In the genomic region with DNA sequence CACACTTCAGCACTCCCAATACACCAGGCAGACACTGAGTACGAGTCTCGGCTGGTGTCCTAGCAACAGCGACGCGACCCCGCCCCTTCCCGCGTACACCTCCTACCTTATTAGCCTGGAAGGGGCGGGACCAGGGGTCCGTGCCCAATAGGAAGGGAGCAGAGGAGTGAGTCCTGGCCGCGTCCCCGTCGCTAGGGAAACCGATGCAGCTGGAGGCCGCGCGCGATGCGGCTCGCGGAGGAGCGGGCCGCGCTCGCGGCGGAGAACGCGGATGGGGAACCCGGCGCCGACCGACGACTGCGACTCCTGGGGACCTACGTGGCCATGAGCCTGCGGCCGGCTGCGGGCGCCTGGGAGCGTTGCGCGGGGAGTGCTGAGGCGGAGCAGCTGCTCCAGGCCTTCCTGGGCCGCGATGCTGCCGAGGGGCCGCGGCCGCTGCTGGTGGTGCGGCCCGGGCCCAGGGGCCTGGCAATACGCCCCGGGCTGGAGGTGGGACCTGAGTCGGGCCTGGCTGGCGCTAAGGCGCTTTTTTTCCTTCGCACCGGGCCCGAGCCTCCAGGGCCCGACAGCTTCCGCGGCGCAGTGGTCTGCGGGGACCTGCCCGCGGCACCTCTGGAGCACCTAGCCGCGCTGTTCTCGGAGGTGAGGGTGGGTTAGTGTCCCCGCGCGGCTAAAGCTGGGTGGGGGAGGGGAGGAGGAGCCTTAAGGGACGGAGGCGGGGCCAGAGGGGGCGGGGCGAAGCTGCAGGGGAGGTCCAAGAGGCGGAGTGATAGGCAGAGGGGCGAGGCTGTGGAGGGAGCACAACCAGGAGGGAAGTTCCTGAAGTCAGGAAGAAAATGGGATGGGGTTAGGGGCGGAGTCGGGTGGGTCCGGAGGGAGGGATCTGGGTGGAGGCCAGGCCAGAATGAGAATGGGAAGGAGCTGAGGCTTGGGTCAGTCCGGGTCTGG, we compare ENCODE assay signal across 8 cellular contexts. TPM values are rescaled to one million over a fixed set of nuclear protein-coding genes. Genes with fewer than 3 reads are reported as not detected.
A peak's percentile ranks its signal among the peaks of the same experiment; 100 is the strongest.
DNase-seq lines count a peak whose midpoint lies in the region; ATAC-seq, FAIRE-seq and TF ChIP-seq lines count a peak whose summit lies in the region.

A gene with protein sequence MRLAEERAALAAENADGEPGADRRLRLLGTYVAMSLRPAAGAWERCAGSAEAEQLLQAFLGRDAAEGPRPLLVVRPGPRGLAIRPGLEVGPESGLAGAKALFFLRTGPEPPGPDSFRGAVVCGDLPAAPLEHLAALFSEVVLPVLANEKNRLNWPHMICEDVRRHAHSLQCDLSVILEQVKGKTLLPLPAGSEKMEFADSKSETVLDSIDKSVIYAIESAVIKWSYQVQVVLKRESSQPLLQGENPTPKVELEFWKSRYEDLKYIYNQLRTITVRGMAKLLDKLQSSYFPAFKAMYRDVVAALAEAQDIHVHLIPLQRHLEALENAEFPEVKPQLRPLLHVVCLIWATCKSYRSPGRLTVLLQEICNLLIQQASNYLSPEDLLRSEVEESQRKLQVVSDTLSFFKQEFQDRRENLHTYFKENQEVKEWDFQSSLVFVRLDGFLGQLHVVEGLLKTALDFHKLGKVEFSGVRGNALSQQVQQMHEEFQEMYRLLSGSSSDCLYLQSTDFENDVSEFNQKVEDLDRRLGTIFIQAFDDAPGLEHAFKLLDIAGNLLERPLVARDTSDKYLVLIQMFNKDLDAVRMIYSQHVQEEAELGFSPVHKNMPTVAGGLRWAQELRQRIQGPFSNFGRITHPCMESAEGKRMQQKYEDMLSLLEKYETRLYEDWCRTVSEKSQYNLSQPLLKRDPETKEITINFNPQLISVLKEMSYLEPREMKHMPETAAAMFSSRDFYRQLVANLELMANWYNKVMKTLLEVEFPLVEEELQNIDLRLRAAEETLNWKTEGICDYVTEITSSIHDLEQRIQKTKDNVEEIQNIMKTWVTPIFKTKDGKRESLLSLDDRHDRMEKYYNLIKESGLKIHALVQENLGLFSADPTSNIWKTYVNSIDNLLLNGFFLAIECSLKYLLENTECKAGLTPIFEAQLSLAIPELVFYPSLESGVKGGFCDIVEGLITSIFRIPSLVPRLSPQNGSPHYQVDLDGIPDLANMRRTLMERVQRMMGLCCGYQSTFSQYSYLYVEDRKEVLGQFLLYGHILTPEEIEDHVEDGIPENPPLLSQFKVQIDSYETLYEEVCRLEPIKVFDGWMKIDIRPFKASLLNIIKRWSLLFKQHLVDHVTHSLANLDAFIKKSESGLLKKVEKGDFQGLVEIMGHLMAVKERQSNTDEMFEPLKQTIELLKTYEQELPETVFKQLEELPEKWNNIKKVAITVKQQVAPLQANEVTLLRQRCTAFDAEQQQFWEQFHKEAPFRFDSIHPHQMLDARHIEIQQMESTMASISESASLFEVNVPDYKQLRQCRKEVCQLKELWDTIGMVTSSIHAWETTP (N-terminal part only) (plus strand): TSS at position 197 of the 948 bp plus-strand sequence. CDS start 29 bp downstream, at position 226.

- H3K4me3 ChIP-seq in A673 (ENCODE audit: low read depth, low read length, poor library complexity, severe bottlenecking) = peak within 1 kb of the TSS; percentile 79
- H3K4me3 ChIP-seq in right atrium auricular region = peak within 1 kb of the TSS; percentile 49 to 73
- peak within 1 kb of the TSS; percentile 42 to 90 (median 77) for H3K4me3 ChIP-seq in pancreas

- WGBS in pancreas, 2 donors = 1 to 2% methylated on average over 65 to 84 of the region's 84 CpGs

- POLR2A ChIA-PET in A673 (lab: Charles Lee; ENCODE audit: low non-redundant PET) = interaction anchor here (0.5 kb wide), 1 partner anchor 23 kb away, joined by 3 read pairs; no protein-coding TSS in a partner anchor

- no peak for FAIRE-seq in pancreas (lab: Jason Lieb, UNC)

- peak; percentile 20 for ATAC-seq in activated naive CD8-positive, alpha-beta T cell treated with anti-CD3 and anti-CD28 coated beads, Interleukin-2, amount 50 U/mL, for 24 hours
- ATAC-seq in pancreas (peak; percentile 97 to 99 (median 99)), HG03439 (IDR thresholded peaks at IDR 0.05; ENCODE audit: unreplicated experiment) (no peak)

- no peaks in the 10 kb centered on the region for H3K36me3 ChIP-seq in A673 (ENCODE audit: insufficient read depth, low read length, poor library complexity, severe bottlenecking)
- H3K36me3 ChIP-seq in right atrium auricular region = no peaks in the 10 kb centered on the region
- no peaks in the 10 kb centered on the region for H3K36me3 ChIP-seq in pancreas

- intact Hi-C loops in A673 (cut with micrococcal nuclease; ENCODE audit: unreplicated experiment) = loop anchor here (5.0 kb wide), 1 partner anchor 81 kb away; no protein-coding TSS in a partner anchor
- intact Hi-C loops in pancreas (cut with DNase I) = no loop called here

- no peaks in the 10 kb centered on the region for H3K4me1 Mint-ChIP-seq in activated naive CD8-positive, alpha-beta T cell treated with anti-CD3 and anti-CD28 coated beads, Interleukin-2, amount 50 U/mL, for 24 hours

- BruUV-seq in A673 (replicated peaks; lab: Mats Ljungman, UMichigan) = no TSS peak

- peak; percentile 99 for DNase-seq in A673 (ENCODE audit: low spot score)
- peak; percentile 94 for DNase-seq in KBM-7
- DNase-seq in activated naive CD8-positive, alpha-beta T cell treated with anti-CD3 and anti-CD28 coated beads, Interleukin-2, amount 50 U/mL, for 24 hours = peak; percentile 3
- DNase-seq in right atrium auricular region (ENCODE audit: low spot score) = peak; percentile 97
- peak; percentile 95 to 100 (median 99) for DNase-seq in pancreas
- no peak for DNase-seq in cortex of kidney (lab: John Stamatoyannopoulos, UW)
- DNase-seq in NCI-H2196 treated with DMSO at 0.1 percent for 48 hours (lab: John Stamatoyannopoulos, UW; ENCODE audit: unreplicated experiment) = no peak

- H3K4me1 ChIP-seq in A673 (ENCODE audit: insufficient read depth, low read length, poor library complexity, severe bottlenecking) (no peaks in the 10 kb centered on the region), right atrium auricular region (peaks cover 0 to 18% of the 10 kb centered on the region in 2 donors), pancreas (peaks cover 0 to 4% (median 0%) of the 10 kb centered on the region in 3 donors)

- CTCF ChIA-PET in A673 (lab: Charles Lee) = interaction anchor here (1.3 kb wide), 1 partner anchor 46 kb away, joined by 4 read pairs; no protein-coding TSS in a partner anchor

- H3K27me3 Mint-ChIP-seq in activated naive CD8-positive, alpha-beta T cell treated with anti-CD3 and anti-CD28 coated beads, Interleukin-2, amount 50 U/mL, for 24 hours = peaks cover 15% of the 10 kb centered on the region

- TF ChIP-seq CTCF in A673 (conservative IDR thresholded peaks at IDR 0.05; ENCODE audit: low read depth, low read length) (no peak), right atrium auricular region (IDR thresholded peaks at IDR 0.05) (no peak), pancreas (IDR thresholded peaks at IDR 0.05) (no peak)

- no peak within 1 kb of the TSS for H3K27ac Mint-ChIP-seq in activated naive CD8-positive, alpha-beta T cell treated with anti-CD3 and anti-CD28 coated beads, Interleukin-2, amount 50 U/mL, for 24 hours

- in situ Hi-C loops in KBM-7 (cut with MboI; ENCODE audit: low pct_unique_long_range_greater_than_20kb, low sequenced_read_pairs) = no loop called here

- H3K9me3 ChIP-seq in A673 (ENCODE audit: low read depth, low read length, poor library complexity, severe bottlenecking) (no peaks in the 10 kb centered on the region), right atrium auricular region (no peaks in the 10 kb centered on the region), pancreas (no peaks in the 10 kb centered on the region)

- H3K27me3 ChIP-seq in A673 (replicated peaks; ENCODE audit: insufficient read depth, low read depth, low read length, poor library complexity) (no peaks in the 10 kb centered on the region), right atrium auricular region (no peaks in the 10 kb centered on the region), pancreas (no peaks in the 10 kb centered on the region)

- peaks cover 15% of the 10 kb centered on the region for H3K9me3 Mint-ChIP-seq in activated naive CD8-positive, alpha-beta T cell treated with anti-CD3 and anti-CD28 coated beads, Interleukin-2, amount 50 U/mL, for 24 hours

- H3K27ac ChIP-seq in A673 (ENCODE audit: low read depth, low read length, poor library complexity, severe bottlenecking) (peak within 1 kb of the TSS; percentile 74), right atrium auricular region (peak within 1 kb of the TSS; percentile 62 to 84), pancreas (peak within 1 kb of the TSS; percentile 76 to 96 (median 82))

- H3K4me3 Mint-ChIP-seq in activated naive CD8-positive, alpha-beta T cell treated with anti-CD3 and anti-CD28 coated beads, Interleukin-2, amount 50 U/mL, for 24 hours = no peak within 1 kb of the TSS

- no peaks in the 10 kb centered on the region for H3K36me3 Mint-ChIP-seq in activated naive CD8-positive, alpha-beta T cell treated with anti-CD3 and anti-CD28 coated beads, Interleukin-2, amount 50 U/mL, for 24 hours (ENCODE audit: low read depth)

RNA-seq across cellular contexts. Expression of the gene that starts here (rescaled TPM):
- total RNA-seq in A673 (2021) (6.2 and 6.6 TPM in 2 replicates), right atrium auricular region (under 1 TPM in 1 of 2 donors, not detected in 1; 0.63 TPM), pancreas (1 to 10 TPM in 5 of 6 donors, under 1 TPM in 1; 0.56 to 2.4 (median 1.3) TPM)
- 1 to 10 TPM in 1 of 2 donors, under 1 TPM in 1; 0.53 to 2.1 TPM for polyA plus RNA-seq in pancreas

Comparison
In these comparisons a context has a peak if more than half of its experiments do, and no peak if none do; other contexts are left out.
1. Peak in DNase-seq, H3K4me3 ChIP-seq and H3K27ac ChIP-seq in right atrium auricular region; RNA of the gene not detected or under 1 TPM.
2. DNase-seq: peak in A673 (single experiment), KBM-7 (single experiment), activated naive CD8-positive, alpha-beta T cell treated with anti-CD3 and anti-CD28 coated beads, Interleukin-2, amount 50 U/mL, for 24 hours (single experiment) and pancreas (6 of 6); none in cortex of kidney (single experiment) and NCI-H2196 treated with DMSO at 0.1 percent for 48 hours (single experiment).
3. Peak in every context shown above with its lines, with median percentiles within 50 percentile points of each other: H3K27ac ChIP-seq and H3K4me3 ChIP-seq.